8 cellular contexts compared by ENCODE assay signal in genomic region chr16:4371481-4372314, GRCh38. TPM values are rescaled to one million over a fixed set of nuclear protein-coding genes. Genes with fewer than 3 reads are reported as not detected.
DNase-seq lines count a peak whose midpoint lies in the region; ATAC-seq and TF ChIP-seq lines count a peak whose summit lies in the region.

Gene VASN, plus strand, starts transcription at chr16:4371848. Its CDS starts 9,030 bp downstream, at chr16:4380878.

- TF ChIP-seq CTCF in C4-2B (conservative IDR thresholded peaks at IDR 0.05), result no peak
- TF ChIP-seq CTCF in foreskin keratinocyte (conservative IDR thresholded peaks at IDR 0.05), result no peak
- no peak for TF ChIP-seq CTCF in neural progenitor cell (IDR thresholded peaks at IDR 0.05)
- TF ChIP-seq CTCF in stomach (IDR thresholded peaks at IDR 0.05), result no peak

- peaks cover 35% of the 10 kb centered on the region for H3K4me1 Mint-ChIP-seq in neural progenitor cell

- H3K79me2 ChIP-seq in neural progenitor cell (ENCODE audit: low read depth), result peaks cover 4% of the 10 kb centered on the region

- H3K4me1 ChIP-seq in foreskin keratinocyte (peaks cover 19% of the 10 kb centered on the region), neural progenitor cell (peaks cover 34% of the 10 kb centered on the region), stomach (peaks cover 64 to 76% (median 73%) of the 10 kb centered on the region in 4 donors)

- H4K20me1 ChIP-seq in neural progenitor cell (ENCODE audit: low read depth), result peaks cover 32% of the 10 kb centered on the region

- peak within 1 kb of the TSS; percentile 10 for H3K9ac ChIP-seq in neural progenitor cell

- no peaks in the 10 kb centered on the region for H3K36me3 ChIP-seq in neural progenitor cell
- H3K36me3 ChIP-seq in stomach, result peaks cover 0 to 12% (median 0%) of the 10 kb centered on the region in 4 donors

- TF ChIP-seq EP300 in stomach (IDR thresholded peaks at IDR 0.05), result peak; percentile 8

- H3K4me3 ChIP-seq in neural progenitor cell (peak within 1 kb of the TSS; percentile 65), stomach (peak within 1 kb of the TSS; percentile 55 to 76 (median 66))

- no peak within 1 kb of the TSS for H2AFZ ChIP-seq in neural progenitor cell (replicated peaks)

- no peaks in the 10 kb centered on the region for H3K36me3 Mint-ChIP-seq in neural progenitor cell

- H3F3A ChIP-seq in neural progenitor cell (ENCODE audit: low read depth), result peaks cover 31% of the 10 kb centered on the region

- H3K4me3 Mint-ChIP-seq in neural progenitor cell, result peak within 1 kb of the TSS; percentile 90

- 2 to 9% (median 4%) methylated on average over 16 to 86 of the region's 86 CpGs for WGBS in stomach, 5 donors

- peak in 1 of 4 donors; percentile 57 for TF ChIP-seq POLR2A in stomach (IDR thresholded peaks at IDR 0.05)

- H3K27me3 Mint-ChIP-seq in neural progenitor cell (ENCODE audit: insufficient read depth, low read depth), result peaks cover 11% of the 10 kb centered on the region

- DNase-seq in RKO (ENCODE audit: low spot score) (peak; percentile 56), activated gamma-delta T cell treated with Interleukin-2 at 50 U/mL for 16 hours (peak; percentile 66), foreskin keratinocyte (peak in 1 of 2 donors; percentile 33), neural progenitor cell (ENCODE audit: low spot score) (peak; percentile 90), stomach (peak; percentile 88), OCI-M2 (lab: John Stamatoyannopoulos, UW; ENCODE audit: unreplicated experiment) (no peak)

- H3K27ac ChIP-seq in C4-2B, result peak within 1 kb of the TSS; percentile 85
- no peak within 1 kb of the TSS for H3K27ac ChIP-seq in foreskin keratinocyte
- no peak within 1 kb of the TSS for H3K27ac ChIP-seq in neural progenitor cell
- peak within 1 kb of the TSS; percentile 72 to 93 (median 86) for H3K27ac ChIP-seq in stomach

- H3K27ac Mint-ChIP-seq in neural progenitor cell, result no peak within 1 kb of the TSS

- ATAC-seq in GM21825 (IDR thresholded peaks at IDR 0.05; ENCODE audit: unreplicated experiment), result peak; percentile 61
- peak; percentile 58 for ATAC-seq in foreskin keratinocyte

- H3K9me3 Mint-ChIP-seq in neural progenitor cell, result no peaks in the 10 kb centered on the region

- H3K4me2 ChIP-seq in neural progenitor cell, result peak within 1 kb of the TSS; percentile 96

- intact Hi-C loops in stomach (cut with DNase I; ENCODE audit: low total_unique reads), result no loop called here

- H3K27me3 ChIP-seq in foreskin keratinocyte, result no peaks in the 10 kb centered on the region
- H3K27me3 ChIP-seq in neural progenitor cell, result peaks cover 5% of the 10 kb centered on the region
- no peaks in the 10 kb centered on the region for H3K27me3 ChIP-seq in stomach

- H3K9me3 ChIP-seq in neural progenitor cell (ENCODE audit: low read depth), result no peaks in the 10 kb centered on the region
- no peaks in the 10 kb centered on the region for H3K9me3 ChIP-seq in stomach

RNA-seq across cellular contexts. Expression of gene VASN, which starts in this region (rescaled TPM):
- total RNA-seq in foreskin keratinocyte, result 1.8 and 2.3 TPM in 2 replicates
- polyA plus RNA-seq in foreskin keratinocyte, result 1.5 and 2.0 TPM in 2 replicates
- 3.1 and 7.5 TPM in 2 replicates for total RNA-seq in neural progenitor cell (ENCODE audit: low replicate concordance)
- total RNA-seq in stomach, result 10 to 100 TPM; 10.5 to 25.6 (median 11.6) TPM
- 1 to 10 TPM; 3.7 to 7.2 (median 5.1) TPM for polyA plus RNA-seq in stomach

Comparison
In these comparisons a context has a peak if more than half of its experiments do, and no peak if none do; other contexts are left out.
1. H3K27ac ChIP-seq: peak in C4-2B (single experiment) and stomach (5 of 5); none in foreskin keratinocyte (single experiment) and neural progenitor cell (single experiment).